ENCODE assay signal across 7 cellular contexts in genomic region chr3:25856902-25857518, GRCh38.
DNase-seq lines count a peak whose midpoint lies in the region; ATAC-seq lines count a peak whose summit lies in the region.

No MANE protein-coding gene starts in this region.

- H3K4me3 Mint-ChIP-seq in central memory CD8-positive, alpha-beta T cell = no peak overlapping the region

- H3K27ac Mint-ChIP-seq in central memory CD8-positive, alpha-beta T cell (ENCODE audit: low read depth) = no peak overlapping the region

- H3K9me3 ChIP-seq in mesenchymal stem cell (ENCODE audit: control insufficient read depth, low read length) = no peaks in the 10 kb centered on the region

- no peaks in the 10 kb centered on the region for H3K4me1 ChIP-seq in mesenchymal stem cell (ENCODE audit: control insufficient read depth, insufficient read depth, low read depth, low read length)

- H2BK15ac ChIP-seq in mesenchymal stem cell (ENCODE audit: low read depth, poor library complexity, severe bottlenecking) = no peak overlapping the region

- H3K79me1 ChIP-seq in mesenchymal stem cell (replicated peaks; ENCODE audit: low read length, poor library complexity, severe bottlenecking) = no peaks in the 10 kb centered on the region

- no peak overlapping the region for H2AK5ac ChIP-seq in mesenchymal stem cell (ENCODE audit: low read length, severe bottlenecking)

- H3K23ac ChIP-seq in mesenchymal stem cell (ENCODE audit: low read length in 2 of 2) = no peak overlapping the region

- no peaks in the 10 kb centered on the region for H3K9me3 Mint-ChIP-seq in central memory CD8-positive, alpha-beta T cell

- no peak overlapping the region for H2AFZ ChIP-seq in mesenchymal stem cell (ENCODE audit: low read depth, low read length)

- no peak overlapping the region for H3K27ac ChIP-seq in mesenchymal stem cell (ENCODE audit: low read length, poor library complexity, severe bottlenecking)

- H4K91ac ChIP-seq in mesenchymal stem cell (ENCODE audit: low read length) = no peak overlapping the region

- H2BK5ac ChIP-seq in mesenchymal stem cell (ENCODE audit: low read depth, low read length, poor library complexity, severe bottlenecking) = no peak overlapping the region

- no peak overlapping the region for H3K4ac ChIP-seq in mesenchymal stem cell (ENCODE audit: low read depth in 1 of 2, low read length in 2 of 2)

- no peak overlapping the region for H2BK120ac ChIP-seq in mesenchymal stem cell (ENCODE audit: low read depth, low read length)

- H3K27me3 ChIP-seq in mesenchymal stem cell (ENCODE audit: control insufficient read depth in 1 of 2, insufficient read depth in 1 of 2, low read length in 2 of 2) = no peaks in the 10 kb centered on the region

- H3K36me3 ChIP-seq in mesenchymal stem cell (ENCODE audit: control insufficient read depth in 1 of 2, insufficient read depth in 2 of 2, low read depth in 1 of 2, low read length in 2 of 2) = no peaks in the 10 kb centered on the region

- 49% methylated on average over 3 of the region's 3 CpGs for WGBS in mesenchymal stem cell

- no peak overlapping the region for H4K8ac ChIP-seq in mesenchymal stem cell (ENCODE audit: low read length)

- no peaks in the 10 kb centered on the region for H3K27me3 Mint-ChIP-seq in central memory CD8-positive, alpha-beta T cell

- no peak overlapping the region for H3K14ac ChIP-seq in mesenchymal stem cell (ENCODE audit: low read length in 2 of 2)

- H3K9ac ChIP-seq in mesenchymal stem cell (ENCODE audit: low read length) = no peak overlapping the region

- peak; percentile 81 for ATAC-seq in GM19328 (IDR thresholded peaks at IDR 0.05; ENCODE audit: unreplicated experiment)
- ATAC-seq in HG03159 (IDR thresholded peaks at IDR 0.05; ENCODE audit: unreplicated experiment) = peak; percentile 94
- ATAC-seq in central memory CD8-positive, alpha-beta T cell (replicated peaks; ENCODE audit: extremely low read depth, poor library complexity, severe bottlenecking) = peak; percentile 71

- no peak overlapping the region for H3K4me2 ChIP-seq in mesenchymal stem cell (ENCODE audit: low read length, poor library complexity, severe bottlenecking)

- DNase-seq in GDM1 (lab: John Stamatoyannopoulos, UW) (peak; percentile 6), NCI-H82 (lab: John Stamatoyannopoulos, UW) (peak; percentile 57), mesenchymal stem cell (peak; percentile 59), NK-92 (lab: John Stamatoyannopoulos, UW; ENCODE audit: unreplicated experiment) (no peak)
- no peak for DNase-seq in central memory CD8-positive, alpha-beta T cell (ENCODE audit: low spot score in 2 of 2)

- no peak overlapping the region for H2BK12ac ChIP-seq in mesenchymal stem cell (ENCODE audit: low read length in 2 of 2)

- H3K36me3 Mint-ChIP-seq in central memory CD8-positive, alpha-beta T cell (ENCODE audit: insufficient read depth) = no peaks in the 10 kb centered on the region

- H3K4me1 Mint-ChIP-seq in central memory CD8-positive, alpha-beta T cell = no peaks in the 10 kb centered on the region

- H3K4me3 ChIP-seq in mesenchymal stem cell (ENCODE audit: insufficient read depth in 1 of 2, low read depth in 1 of 2, low read length in 2 of 2) = no peak overlapping the region

- H3K18ac ChIP-seq in mesenchymal stem cell (ENCODE audit: low read depth in 1 of 2, low read length in 2 of 2) = no peak overlapping the region

Comparison
In these comparisons a context has a peak if more than half of its experiments do, and no peak if none do; other contexts are left out.
1. DNase-seq: peak in GDM1 (single experiment), NCI-H82 (single experiment) and mesenchymal stem cell (single experiment); none in central memory CD8-positive, alpha-beta T cell (0 of 2) and NK-92 (single experiment).
2. Peak in every context shown above with its lines, with median percentiles within 50 percentile points of each other: ATAC-seq.